In genomic region chr2:19989342-19989680, GRCh38 we compare ENCODE assay signal across 8 cellular contexts. TPM values are rescaled to one million over a fixed set of nuclear protein-coding genes. Genes with fewer than 3 reads are reported as not detected.
DNase-seq lines count a peak whose midpoint lies in the region.

No MANE protein-coding gene starts in this region.

- H3K27ac ChIP-seq in CD8-positive, alpha-beta memory T cell (ENCODE audit: low read depth, low read length): peak overlapping the region; percentile 87

- no peaks in the 10 kb centered on the region for H3K27me3 ChIP-seq in CD8-positive, alpha-beta memory T cell (ENCODE audit: insufficient read depth, low read length, poor library complexity, severe bottlenecking)
- H3K27me3 ChIP-seq in NT2/D1 (ENCODE audit: insufficient read depth, insufficient read length) (no peaks in the 10 kb centered on the region), endocrine pancreas (ENCODE audit: control insufficient read depth, insufficient read depth, low read length) (no peaks in the 10 kb centered on the region), neuron (ENCODE audit: insufficient read depth, low read length) (no peaks in the 10 kb centered on the region)

- peak overlapping the region; percentile 82 for H3K4me3 ChIP-seq in CD8-positive, alpha-beta memory T cell (ENCODE audit: low read length)
- H3K4me3 ChIP-seq in NT2/D1 (ENCODE audit: insufficient read length, low read depth) (peak overlapping the region; percentile 93), endocrine pancreas (ENCODE audit: control insufficient read depth, insufficient read depth, low read length) (peak overlapping the region; percentile 59), neuron (ENCODE audit: low read length) (peak overlapping the region; percentile 76)

- peaks cover 23 to 31% (median 24%) of the 10 kb centered on the region in 3 donors for H3K4me1 Mint-ChIP-seq in CD8-positive, alpha-beta memory T cell

- peak overlapping the region; percentile 79 for H2AFZ ChIP-seq in neuron (ENCODE audit: low read depth, low read length)

- H3K36me3 ChIP-seq in CD8-positive, alpha-beta memory T cell (ENCODE audit: insufficient read depth, low read length): no peaks in the 10 kb centered on the region
- H3K36me3 ChIP-seq in NT2/D1 (ENCODE audit: insufficient read depth, insufficient read length, low read length) (peaks cover 29% of the 10 kb centered on the region), endocrine pancreas (ENCODE audit: control insufficient read depth, insufficient read depth, low read length) (no peaks in the 10 kb centered on the region), neuron (ENCODE audit: insufficient read depth, low read length) (peaks cover 15% of the 10 kb centered on the region)

- H3K9ac ChIP-seq in NT2/D1 (ENCODE audit: insufficient read length, low read depth) (peak overlapping the region; percentile 79), endocrine pancreas (ENCODE audit: control insufficient read depth, insufficient read depth, low read length) (peak overlapping the region; percentile 1)

- H3K27me3 Mint-ChIP-seq in CD8-positive, alpha-beta memory T cell: peaks cover 4 to 20% of the 10 kb centered on the region in 2 donors

- POLR2A ChIA-PET in CD8-positive, alpha-beta memory T cell (lab: Charles Lee): interaction anchor here (1.0 to 1.1 kb wide), 3 partner anchors 62 to 1429 kb away, joined by 3 to 4 read pairs (median 3); partner anchors contain the start of genes LAPTM4A and RDH14

- H3K9me3 Mint-ChIP-seq in CD8-positive, alpha-beta memory T cell: no peaks in the 10 kb centered on the region

- peaks cover 0 to 9% (median 4%) of the 10 kb centered on the region in 3 donors for H3K36me3 Mint-ChIP-seq in CD8-positive, alpha-beta memory T cell

- CTCF ChIA-PET in CD8-positive, alpha-beta memory T cell (lab: Charles Lee): interaction anchor here (1.4 kb wide), 1 partner anchor 26 kb away, joined by 6 read pairs; no protein-coding TSS in a partner anchor

- DNase-seq in CD8-positive, alpha-beta memory T cell: no peak
- DNase-seq in NT2/D1 (ENCODE audit: low read depth, low spot score) (no peak), A172 (ENCODE audit: low spot score) (no peak), medulla oblongata (ENCODE audit: extremely low spot score) (no peak)
- DNase-seq in stimulated activated CD4-positive, alpha-beta T cell treated with anti-CD3 and anti-CD28 coated beads, Interleukin-2, amount 100 ng/mL, for 24 hours: no peak
- DNase-seq in activated CD4-positive, alpha-beta T cell treated with anti-CD3 and anti-CD28 coated beads for 48 hours: no peak

- H3K27ac Mint-ChIP-seq in CD8-positive, alpha-beta memory T cell: peak overlapping the region; percentile 83 to 97 (median 92)

- peaks cover 14% of the 10 kb centered on the region for H3K4me1 ChIP-seq in CD8-positive, alpha-beta memory T cell (ENCODE audit: insufficient read depth, low read length)
- H3K4me1 ChIP-seq in NT2/D1 (ENCODE audit: insufficient read depth, insufficient read length) (no peaks in the 10 kb centered on the region), endocrine pancreas (ENCODE audit: control insufficient read depth, insufficient read depth, low read length) (peaks cover 9% of the 10 kb centered on the region), neuron (ENCODE audit: insufficient read depth, low read length) (peaks cover 14% of the 10 kb centered on the region)

- H3K4me3 Mint-ChIP-seq in CD8-positive, alpha-beta memory T cell: peak overlapping the region; percentile 88 to 95 (median 91)

- no peaks in the 10 kb centered on the region for H3K9me3 ChIP-seq in CD8-positive, alpha-beta memory T cell (ENCODE audit: low read length)
- H3K9me3 ChIP-seq in NT2/D1 (ENCODE audit: insufficient read depth, low read length) (no peaks in the 10 kb centered on the region), endocrine pancreas (ENCODE audit: control insufficient read depth, low read length) (no peaks in the 10 kb centered on the region), neuron (ENCODE audit: low read length) (no peaks in the 10 kb centered on the region)

RNA-seq across cellular contexts. Expression of gene WDR35, which starts 0.6 kb away (rescaled TPM):
- 10 to 100 TPM; 11.0 to 12.0 TPM for total RNA-seq in CD8-positive, alpha-beta memory T cell
- polyA plus RNA-seq in CD8-positive, alpha-beta memory T cell: 1.6 TPM
- 14.7 and 16.7 TPM in 2 replicates for total RNA-seq in A172 (2014; rRNA removed; shearing (Covaris generic))

RNA-seq across cellular contexts. Expression of gene MATN3, which starts 23.2 kb away (rescaled TPM):
- total RNA-seq in CD8-positive, alpha-beta memory T cell: not detected
- polyA plus RNA-seq in CD8-positive, alpha-beta memory T cell: not detected
- total RNA-seq in A172 (2014; rRNA removed; shearing (Covaris generic)): 13.4 and 16.1 TPM in 2 replicates

Comparison
In these comparisons a context has a peak if more than half of its experiments do, and no peak if none do; other contexts are left out.
1. RNA of gene MATN3, which starts 23.2 kb away (total RNA-seq): 13.4 to 16.1 TPM in A172; not detected in CD8-positive, alpha-beta memory T cell; every median in the first group is over 10 times any median in the second.
2. Peak in every context shown above with its lines, with median percentiles within 50 percentile points of each other: H3K4me3 ChIP-seq.